Comparison of ENCODE assay signal across 14 cellular contexts in the genomic region with DNA sequence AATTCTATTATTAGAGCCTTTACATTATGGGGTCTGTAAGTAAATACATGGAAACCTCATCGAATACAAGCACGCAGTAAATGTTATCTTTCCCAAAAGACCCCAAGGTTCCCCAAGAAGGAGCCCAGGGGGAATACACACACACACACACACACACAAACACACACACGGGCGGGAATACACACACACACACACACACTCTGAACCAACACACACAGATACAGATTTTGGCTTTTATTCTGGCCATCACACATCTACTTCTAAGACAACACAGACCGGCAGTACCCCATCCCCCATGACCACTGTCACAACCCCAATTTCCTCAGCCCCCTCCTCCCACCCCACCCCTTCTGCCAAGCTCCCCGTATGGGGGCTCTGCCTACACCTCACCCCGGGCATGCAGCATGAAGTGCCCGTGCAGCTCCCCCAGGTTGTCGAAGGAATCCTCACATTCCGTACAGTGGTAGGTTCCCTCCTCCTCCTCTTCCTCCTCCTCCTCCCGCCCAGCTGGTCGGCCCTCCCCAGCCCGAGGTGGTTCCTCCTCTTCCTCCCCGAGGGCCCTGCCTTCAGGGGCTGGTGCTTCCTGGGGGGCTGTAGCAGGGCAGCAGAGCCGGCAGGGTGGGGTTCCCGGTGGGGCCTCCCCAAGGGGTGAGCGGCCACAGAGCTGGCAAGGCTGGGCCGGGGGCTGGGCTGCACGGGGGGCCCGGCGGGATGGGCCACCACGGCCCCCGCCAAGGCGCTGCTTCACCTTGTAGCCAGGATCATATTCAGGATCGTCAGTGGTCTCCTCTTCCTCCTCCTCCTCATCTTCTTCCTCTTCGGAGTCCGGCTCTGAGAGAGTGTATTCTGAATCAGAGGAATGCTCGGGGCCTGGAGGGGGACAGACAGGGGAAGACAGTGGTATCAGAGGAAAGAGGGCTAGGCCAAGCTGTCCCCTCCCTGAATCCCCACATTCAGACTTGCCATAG. TPM values are rescaled to one million over a fixed set of nuclear protein-coding genes. Genes with fewer than 3 reads are reported as not detected.
DNase-seq lines count a peak whose midpoint lies in the region; ATAC-seq and TF ChIP-seq lines count a peak whose summit lies in the region.
"Had no signal": no experiment of that assay in that cellular context is flagged by ENCODE, and none has a peak within 500 bp of the region (broad histone marks: within the 10 kb centered on the region; RNA-seq: fewer than 3 reads in every experiment).

No MANE protein-coding gene starts in this region.

- H3K4me3 Mint-ChIP-seq in Caco-2 (ENCODE audit: unreplicated experiment) (no peak overlapping the region), nephron (peak overlapping the region in 1 of 3 experiments; percentile 1)
- H3K4me3 Mint-ChIP-seq in activated naive CD8-positive, alpha-beta T cell treated with anti-CD3 and anti-CD28 coated beads, Interleukin-2, amount 50 U/mL, for 24 hours, result no peak overlapping the region
- H3K4me3 Mint-ChIP-seq: CD4-positive, CD25-positive, alpha-beta regulatory T cell had no signal

- ATAC-seq in activated naive CD8-positive, alpha-beta T cell treated with anti-CD3 and anti-CD28 coated beads, Interleukin-2, amount 50 U/mL, for 24 hours, result no peak
- no peak for ATAC-seq in omental fat pad (ENCODE audit: low FRiP score)
- ATAC-seq: body of pancreas had no signal

- H3K27ac Mint-ChIP-seq in Caco-2 (ENCODE audit: unreplicated experiment) (no peak overlapping the region), nephron (peak overlapping the region; percentile 13 to 64 (median 43))
- peak overlapping the region; percentile 16 for H3K27ac Mint-ChIP-seq in activated naive CD8-positive, alpha-beta T cell treated with anti-CD3 and anti-CD28 coated beads, Interleukin-2, amount 50 U/mL, for 24 hours

- H3K36me3 ChIP-seq in Caco-2 (ENCODE audit: control insufficient read depth, insufficient read depth, low read length), result no peaks in the 10 kb centered on the region

- H3K27me3 ChIP-seq in Caco-2 (replicated peaks; ENCODE audit: control insufficient read depth, insufficient read depth, low read length), result no peaks in the 10 kb centered on the region
- H3K27me3 ChIP-seq: body of pancreas, pancreas had no signal

- intact Hi-C loops in Caco-2 (cut with micrococcal nuclease; ENCODE audit: unreplicated experiment), result no loop called here

- POLR2A ChIA-PET in Caco-2 (lab: Charles Lee), result no interaction called here

- DNase-seq in Caco-2 (no peak), omental fat pad (ENCODE audit: low spot score) (no peak), HuH-7 (ENCODE audit: low spot score) (no peak)
- DNase-seq in activated naive CD8-positive, alpha-beta T cell treated with anti-CD3 and anti-CD28 coated beads, Interleukin-2, amount 50 U/mL, for 24 hours, result no peak
- DNase-seq in activated CD8-positive, alpha-beta memory T cell treated with anti-CD3 and anti-CD28 coated beads for 24 hours, result no peak
- DNase-seq: activated T-cell treated with anti-CD3 and anti-CD28 coated beads, Interleukin-2, amount 50 U/mL, for 48 hours; CD4-positive, CD25-positive, alpha-beta regulatory T cell; KBM-7; NCI-H1694 treated with DMSO at 0.1 percent for 48 hours; NCI-H82 had no signal

- H3K36me3 Mint-ChIP-seq in Caco-2 (ENCODE audit: insufficient read depth, unreplicated experiment) (peaks cover 45% of the 10 kb centered on the region), nephron (ENCODE audit: low read depth) (peaks cover 44% of the 10 kb centered on the region)
- H3K36me3 Mint-ChIP-seq in activated naive CD8-positive, alpha-beta T cell treated with anti-CD3 and anti-CD28 coated beads, Interleukin-2, amount 50 U/mL, for 24 hours (ENCODE audit: low read depth), result peaks cover 7% of the 10 kb centered on the region

- CTCF ChIA-PET in Caco-2 (lab: Charles Lee), result interaction anchor here (0.6 kb wide), 1 partner anchor 1722 kb away, joined by 3 read pairs; no protein-coding TSS in a partner anchor

- H3K9me3 Mint-ChIP-seq in Caco-2 (ENCODE audit: unreplicated experiment) (no peaks in the 10 kb centered on the region), nephron (no peaks in the 10 kb centered on the region)
- H3K9me3 Mint-ChIP-seq in activated naive CD8-positive, alpha-beta T cell treated with anti-CD3 and anti-CD28 coated beads, Interleukin-2, amount 50 U/mL, for 24 hours, result no peaks in the 10 kb centered on the region
- H3K9me3 Mint-ChIP-seq: CD4-positive, CD25-positive, alpha-beta regulatory T cell had no signal

- H3K4me1 Mint-ChIP-seq in Caco-2 (ENCODE audit: low read depth, unreplicated experiment), result peaks cover 10% of the 10 kb centered on the region
- H3K4me1 Mint-ChIP-seq in activated naive CD8-positive, alpha-beta T cell treated with anti-CD3 and anti-CD28 coated beads, Interleukin-2, amount 50 U/mL, for 24 hours, result peaks cover 8% of the 10 kb centered on the region
- H3K4me1 Mint-ChIP-seq in nephron, result peaks cover 7% of the 10 kb centered on the region

- H3K4me1 ChIP-seq in Caco-2, result no peaks in the 10 kb centered on the region
- H3K4me1 ChIP-seq: pancreas had no signal

- TF ChIP-seq CTCF in Caco-2 (IDR thresholded peaks at IDR 0.05; ENCODE audit: insufficient read depth in 1 of 2, low read depth in 1 of 2, low read length in 1 of 2, severe bottlenecking in 1 of 2, unreplicated experiment in 1 of 2), result no peak
- no peak for TF ChIP-seq CTCF in nephron (IDR thresholded peaks at IDR 0.05; ENCODE audit: unreplicated experiment in 3 of 3)
- no peak for TF ChIP-seq CTCF in omental fat pad (IDR thresholded peaks at IDR 0.05)

- BruUV-seq in Caco-2 (replicated peaks; lab: Mats Ljungman, UMichigan), result TSS peak; percentile 69

- H3K9me3 ChIP-seq in Caco-2, result no peaks in the 10 kb centered on the region
- H3K9me3 ChIP-seq: body of pancreas, pancreas had no signal

- H3K27me3 Mint-ChIP-seq in Caco-2 (ENCODE audit: insufficient read depth, unreplicated experiment), result no peaks in the 10 kb centered on the region
- H3K27me3 Mint-ChIP-seq in activated naive CD8-positive, alpha-beta T cell treated with anti-CD3 and anti-CD28 coated beads, Interleukin-2, amount 50 U/mL, for 24 hours, result no peaks in the 10 kb centered on the region
- H3K27me3 Mint-ChIP-seq in nephron (ENCODE audit: low read depth), result no peaks in the 10 kb centered on the region
- H3K27me3 Mint-ChIP-seq: CD4-positive, CD25-positive, alpha-beta regulatory T cell had no signal

- H3K4me3 ChIP-seq in Caco-2 (ENCODE audit: low read depth, low read length), result no peak overlapping the region
- H3K4me3 ChIP-seq: body of pancreas, pancreas had no signal

RNA-seq across cellular contexts. Expression of a gene that starts 4.4 kb away (rescaled TPM):
- total RNA-seq in Caco-2 (2022) (0.81 and 1.0 TPM in 2 replicates), omental fat pad (under 1 TPM in 3 of 4 donors, not detected in 1; 0.12 to 0.46 (median 0.38) TPM)
- total RNA-seq: lung microvascular endothelial cell had no signal

RNA-seq across cellular contexts. Expression of a gene that starts 11.1 kb away (rescaled TPM):
- total RNA-seq in Caco-2 (2022), result 13.2 and 16.9 TPM in 2 replicates
- total RNA-seq in omental fat pad, result 10 to 100 TPM; 12.3 to 15.0 (median 13.3) TPM

RNA-seq across cellular contexts. Expression of a gene that starts 11.6 kb away (rescaled TPM):
- 27.7 and 30.1 TPM in 2 replicates for total RNA-seq in Caco-2 (2022)
- total RNA-seq in omental fat pad, result 10 to 100 TPM; 14.4 to 24.0 (median 17.6) TPM

RNA-seq across cellular contexts. Expression of a gene that starts 11.9 kb away (rescaled TPM):
- total RNA-seq in Caco-2 (2022), result 38.9 and 39.5 TPM in 2 replicates
- total RNA-seq in omental fat pad, result 10 to 100 TPM; 15.4 to 22.1 (median 16.2) TPM

RNA-seq across cellular contexts. Expression of a gene that starts 31.9 kb away (rescaled TPM):
- total RNA-seq in Caco-2 (2022) (0.30 TPM in 1 of 2 replicates, not detected in the other), omental fat pad (10 to 100 TPM in 2 of 4 donors, 1 to 10 TPM in 2; 3.8 to 18.4 (median 8.6) TPM)
- total RNA-seq: CD4-positive, CD25-positive, alpha-beta regulatory T cell had no signal
